1 cellular context compared by ENCODE assay signal in the genomic region with DNA sequence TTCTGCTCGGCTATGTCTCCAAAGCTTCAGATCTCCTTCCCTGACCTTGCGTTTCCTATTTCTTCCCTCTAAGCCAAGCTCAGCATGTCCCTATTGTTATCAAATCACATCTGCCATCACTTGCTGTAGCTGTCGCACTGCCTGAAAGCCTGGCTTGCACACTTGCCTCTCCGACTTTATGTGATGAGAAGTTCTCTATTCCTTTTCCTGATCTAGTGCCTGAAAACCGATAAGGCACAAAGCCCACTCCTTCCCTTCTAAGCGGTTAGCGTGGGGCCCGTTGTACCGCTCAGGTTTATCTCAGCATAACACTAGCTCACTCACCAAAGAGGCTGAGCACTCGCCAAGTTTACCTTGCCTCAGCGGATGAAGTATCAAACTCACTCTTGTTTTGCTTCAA.
TF ChIP-seq lines count a peak whose summit lies in the region.

No MANE protein-coding gene starts in this region.

TF ChIP-seq in K562, 482 proteins besides CTCF, POLR2A, EP300 and RAD21 (continued from another document):
- TF ChIP-seq HNRNPH1 (optimal IDR thresholded peaks at IDR 0.05; ENCODE audit: low read depth, low read length): no peak
- 0 out of 2 replicates have a peak, but pooled peaks have one; percentile 11 for TF ChIP-seq JUND (IDR thresholded peaks at IDR 0.05; ENCODE audit: borderline replicate concordance, low read depth, low read length)
- no peak for TF ChIP-seq JUND (tag; IDR thresholded peaks at IDR 0.05; ENCODE audit: borderline replicate concordance, low read depth, low read length)
- TF ChIP-seq E2F6 (IDR thresholded peaks at IDR 0.05; ENCODE audit: borderline replicate concordance in 1 of 2, extremely low read depth in 1 of 2, insufficient read depth in 1 of 2, insufficient read length in 1 of 2, low read depth in 1 of 2, low read length in 1 of 2, poor library complexity in 1 of 2, severe bottlenecking in 1 of 2): no peak
- TF ChIP-seq ELF4 (CRISPR knock-in tag; IDR thresholded peaks at IDR 0.05): no peak
- no peak for TF ChIP-seq ZNF75A (CRISPR knock-in tag; IDR thresholded peaks at IDR 0.05)
- no peak for TF ChIP-seq ZNF174 (CRISPR knock-in tag; IDR thresholded peaks at IDR 0.05)
- TF ChIP-seq ELF2 (CRISPR knock-in tag; IDR thresholded peaks at IDR 0.05): 0 out of 2 replicates have a peak, but pooled peaks have one; percentile 50
- TF ChIP-seq C11orf30 (IDR thresholded peaks at IDR 0.05; ENCODE audit: low read depth): no peak
- TF ChIP-seq TOE1 (IDR thresholded peaks at IDR 0.05; ENCODE audit: borderline replicate concordance): no peak
- TF ChIP-seq TOE1 (CRISPR knock-in tag; IDR thresholded peaks at IDR 0.05; ENCODE audit: borderline replicate concordance, low read depth): no peak
- peak; percentile 47; the same call in 1 of the 2 replicates for TF ChIP-seq GATAD2B (IDR thresholded peaks at IDR 0.05; ENCODE audit: borderline replicate concordance)
- peak; percentile 37 for TF ChIP-seq TBP (optimal IDR thresholded peaks at IDR 0.05; ENCODE audit: low read depth, low read length)
- TF ChIP-seq ZNF232 (CRISPR knock-in tag; IDR thresholded peaks at IDR 0.05): no peak
- 0 out of 2 replicates have a peak, but pooled peaks have one; percentile 4 for TF ChIP-seq TAL1 (IDR thresholded peaks at IDR 0.05)
- no peak for TF ChIP-seq ZBTB17 (CRISPR knock-in tag; IDR thresholded peaks at IDR 0.05)
- TF ChIP-seq FOXK2 (conservative IDR thresholded peaks at IDR 0.05 in 1 of 2, IDR thresholded peaks at IDR 0.05 in 1 of 2; ENCODE audit: low read depth in 2 of 2): peak in 1 of 2 experiments; percentile 14; a peak in 1 of 4 replicates
- TF ChIP-seq HDAC3 (IDR thresholded peaks at IDR 0.05; ENCODE audit: borderline replicate concordance, partially characterized antibody): no peak
- TF ChIP-seq HDAC2 (IDR thresholded peaks at IDR 0.05): peak; percentile 72
- TF ChIP-seq FOXO4 (CRISPR knock-in tag; IDR thresholded peaks at IDR 0.05): no peak
- TF ChIP-seq MITF (IDR thresholded peaks at IDR 0.05): no peak
- no peak for TF ChIP-seq ZNF551 (CRISPR knock-in tag; IDR thresholded peaks at IDR 0.05)
- no peak for TF ChIP-seq XRCC3 (IDR thresholded peaks at IDR 0.05)
- no peak for TF ChIP-seq SIN3A (IDR thresholded peaks at IDR 0.05; ENCODE audit: borderline replicate concordance in 2 of 2, control insufficient read depth in 1 of 2, low read depth in 2 of 2, low read length in 2 of 2)
- peak; percentile 38; the same call in 1 of the 2 replicates for TF ChIP-seq TEAD4 (IDR thresholded peaks at IDR 0.05; ENCODE audit: low read length)
- no peak for TF ChIP-seq TEAD4 (CRISPR knock-in tag; IDR thresholded peaks at IDR 0.05; ENCODE audit: borderline replicate concordance)
- peak; percentile 50 for TF ChIP-seq DPF2 (IDR thresholded peaks at IDR 0.05)
- no peak for TF ChIP-seq MYC (IDR thresholded peaks at IDR 0.05; ENCODE audit: low read depth, low read length)
- no peak for TF ChIP-seq MYC (CRISPR knock-in tag; IDR thresholded peaks at IDR 0.05; ENCODE audit: borderline replicate concordance, low read depth)
- no peak for TF ChIP-seq PCBP2 (IDR thresholded peaks at IDR 0.05; ENCODE audit: low read depth, low read length, poor library complexity, severe bottlenecking)
- TF ChIP-seq ZNF449 (CRISPR knock-in tag; IDR thresholded peaks at IDR 0.05): no peak
- no peak for TF ChIP-seq ZKSCAN3 (CRISPR knock-in tag; IDR thresholded peaks at IDR 0.05)
- peak; percentile 73 to 85 for TF ChIP-seq MLLT1 (IDR thresholded peaks at IDR 0.05)
- no peak for TF ChIP-seq ZNF277 (CRISPR knock-in tag; IDR thresholded peaks at IDR 0.05; ENCODE audit: borderline replicate concordance)
- 0 out of 2 replicates have a peak, but pooled peaks have one; percentile 2 for TF ChIP-seq NCOR1 (IDR thresholded peaks at IDR 0.05)
- no peak for TF ChIP-seq HSF4 (CRISPR knock-in tag; IDR thresholded peaks at IDR 0.05; ENCODE audit: borderline replicate concordance)
- TF ChIP-seq MEIS2 (IDR thresholded peaks at IDR 0.05; ENCODE audit: partially characterized antibody): peak; percentile 47
- peak in 1 of 2 experiments; percentile 73; a peak in 2 of 4 replicates for TF ChIP-seq HDAC1 (IDR thresholded peaks at IDR 0.05)
- no peak for TF ChIP-seq PHB (CRISPR knock-in tag; IDR thresholded peaks at IDR 0.05)
- no peak for TF ChIP-seq HES1 (IDR thresholded peaks at IDR 0.05; ENCODE audit: low read depth)
- no peak for TF ChIP-seq MYBL2 (IDR thresholded peaks at IDR 0.05; ENCODE audit: low read depth)
- TF ChIP-seq MYBL2 (CRISPR knock-in tag; IDR thresholded peaks at IDR 0.05; ENCODE audit: borderline replicate concordance): no peak
- no peak for TF ChIP-seq ZFP36 (IDR thresholded peaks at IDR 0.05; ENCODE audit: low read depth, low read length, partially characterized antibody)
- TF ChIP-seq CREB5 (CRISPR knock-in tag; IDR thresholded peaks at IDR 0.05): no peak
- TF ChIP-seq ZNF146 (CRISPR knock-in tag; IDR thresholded peaks at IDR 0.05; ENCODE audit: unreplicated experiment): no peak
- 0 out of 2 replicates have a peak, but pooled peaks have one; percentile 26 for TF ChIP-seq SOX6 (IDR thresholded peaks at IDR 0.05)
- TF ChIP-seq ZFX (CRISPR knock-in tag; IDR thresholded peaks at IDR 0.05): no peak
- 0 out of 2 replicates have a peak, but pooled peaks have one; percentile 5 for TF ChIP-seq ZNF263 (CRISPR knock-in tag; IDR thresholded peaks at IDR 0.05; ENCODE audit: borderline replicate concordance)
- TF ChIP-seq MTF1 (CRISPR knock-in tag; IDR thresholded peaks at IDR 0.05; ENCODE audit: borderline replicate concordance): no peak
- TF ChIP-seq, protein P1, sequence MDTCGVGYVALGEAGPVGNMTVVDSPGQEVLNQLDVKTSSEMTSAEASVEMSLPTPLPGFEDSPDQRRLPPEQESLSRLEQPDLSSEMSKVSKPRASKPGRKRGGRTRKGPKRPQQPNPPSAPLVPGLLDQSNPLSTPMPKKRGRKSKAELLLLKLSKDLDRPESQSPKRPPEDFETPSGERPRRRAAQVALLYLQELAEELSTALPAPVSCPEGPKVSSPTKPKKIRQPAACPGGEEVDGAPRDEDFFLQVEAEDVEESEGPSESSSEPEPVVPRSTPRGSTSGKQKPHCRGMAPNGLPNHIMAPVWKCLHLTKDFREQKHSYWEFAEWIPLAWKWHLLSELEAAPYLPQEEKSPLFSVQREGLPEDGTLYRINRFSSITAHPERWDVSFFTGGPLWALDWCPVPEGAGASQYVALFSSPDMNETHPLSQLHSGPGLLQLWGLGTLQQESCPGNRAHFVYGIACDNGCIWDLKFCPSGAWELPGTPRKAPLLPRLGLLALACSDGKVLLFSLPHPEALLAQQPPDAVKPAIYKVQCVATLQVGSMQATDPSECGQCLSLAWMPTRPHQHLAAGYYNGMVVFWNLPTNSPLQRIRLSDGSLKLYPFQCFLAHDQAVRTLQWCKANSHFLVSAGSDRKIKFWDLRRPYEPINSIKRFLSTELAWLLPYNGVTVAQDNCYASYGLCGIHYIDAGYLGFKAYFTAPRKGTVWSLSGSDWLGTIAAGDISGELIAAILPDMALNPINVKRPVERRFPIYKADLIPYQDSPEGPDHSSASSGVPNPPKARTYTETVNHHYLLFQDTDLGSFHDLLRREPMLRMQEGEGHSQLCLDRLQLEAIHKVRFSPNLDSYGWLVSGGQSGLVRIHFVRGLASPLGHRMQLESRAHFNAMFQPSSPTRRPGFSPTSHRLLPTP (IDR thresholded peaks at IDR 0.05; ENCODE audit: borderline replicate concordance, extremely low read depth, insufficient read length): no peak
- no peak for TF ChIP-seq ZNF23 (CRISPR knock-in tag; IDR thresholded peaks at IDR 0.05)
- TF ChIP-seq LEF1 (IDR thresholded peaks at IDR 0.05): 0 out of 2 replicates have a peak, but pooled peaks have one; percentile 14
- peak; percentile 58 for TF ChIP-seq CBFA2T3 (IDR thresholded peaks at IDR 0.05)
